In the genomic region with DNA sequence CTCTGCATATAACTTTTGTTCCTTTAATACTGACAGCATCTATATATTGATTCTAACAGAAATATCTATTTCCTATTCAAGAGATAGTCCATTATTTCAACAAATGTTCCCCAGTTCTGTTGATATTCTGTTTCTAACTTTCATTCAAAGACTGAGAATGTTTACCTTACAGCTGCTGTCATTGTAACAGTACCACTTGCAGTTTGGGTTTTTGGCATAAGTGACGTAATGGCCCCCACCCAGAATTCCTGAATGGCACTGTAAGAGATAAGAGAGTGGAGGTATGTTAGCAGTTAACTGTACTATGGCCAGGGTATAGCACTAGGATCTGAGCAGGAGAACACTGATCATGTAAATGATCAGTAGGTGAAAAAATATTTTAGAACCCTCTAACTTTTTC, we compare ENCODE assay signal across 10 cellular contexts. TPM values are rescaled to one million over a fixed set of nuclear protein-coding genes. Genes with fewer than 3 reads are reported as not detected.
DNase-seq lines count a peak whose midpoint lies in the region; ATAC-seq, FAIRE-seq and TF ChIP-seq lines count a peak whose summit lies in the region.
"Not testable (repeated sequence)": the region's sequence is repeated elsewhere in the genome, so short reads cannot be mapped to it uniquely, and the experiment has no call there.
"Had no signal": no experiment of that assay in that cellular context is flagged by ENCODE, and none has a peak within 500 bp of the region (broad histone marks: within the 10 kb centered on the region; RNA-seq: fewer than 3 reads in every experiment).

No MANE protein-coding gene starts in this region.

- DNase-seq in GM23338 (ENCODE audit: low spot score); activated T-cell treated with anti-CD3 and anti-CD28 coated beads, Interleukin-2, amount 50 U/mL, for 24 hours; GM12878 (ENCODE audit: low read depth, low spot score); nephron progenitor cell: not testable (repeated sequence)

- not testable (repeated sequence) for H3K4me2 ChIP-seq in GM23338; GM12878 (ENCODE audit: control insufficient read depth, insufficient read depth)

- 100% methylated on average over 1 of the region's 1 CpG for WGBS in GM12878 (ENCODE audit: insufficient coverage, insufficient replicate concordance, low lambda C conversion rate, missing lambda C conversion rate)

- not testable (repeated sequence) for TF ChIP-seq RAD21 in GM12878 (IDR thresholded peaks at IDR 0.05; ENCODE audit: insufficient read depth, low read depth, low read length)

- H3K4me1 Mint-ChIP-seq in GM23338; activated T-cell treated with anti-CD3 and anti-CD28 coated beads, Interleukin-2, amount 50 U/mL, for 24 hours (ENCODE audit: low read depth); nephron progenitor cell: not testable (repeated sequence)

- H4K20me1 ChIP-seq in GM23338 (replicated peaks; ENCODE audit: insufficient read depth); GM12878 (ENCODE audit: control insufficient read depth, insufficient read depth): not testable (repeated sequence)

- RAD21 ChIA-PET in GM12878 (lab: Charles Lee; ENCODE audit: unreplicated experiment) = not testable (repeated sequence)

- SMC1A ChIA-PET in GM12878 (lab: Charles Lee; ENCODE audit: uncharacterized antibody, unreplicated experiment) = not testable (repeated sequence)

- TF ChIP-seq EP300 in GM12878 (IDR thresholded peaks at IDR 0.05; ENCODE audit: borderline replicate concordance in 1 of 2, control insufficient read depth in 1 of 2, low read depth in 2 of 2, low read length in 2 of 2) = not testable (repeated sequence)

- CTCF ChIA-PET in GM12878 (lab: Yijun Ruan, JAX) = interaction anchor here (0.8 to 0.9 kb wide), 2 partner anchors 18 to 37 kb away, joined by 3 to 4 read pairs; no protein-coding TSS in a partner anchor

- in situ Hi-C loops in GM12878 (cut with MboI) = not testable (repeated sequence)

- not testable (repeated sequence) for H3K27ac ChIP-seq in GM23338 (ENCODE audit: low read depth); GM12878 (ENCODE audit: control insufficient read depth, insufficient read depth)

- not testable (repeated sequence) for H3K27me3 Mint-ChIP-seq in GM23338 (ENCODE audit: insufficient read depth, low read depth, poor library complexity); activated T-cell treated with anti-CD3 and anti-CD28 coated beads, Interleukin-2, amount 50 U/mL, for 24 hours; nephron progenitor cell (ENCODE audit: low read depth, poor library complexity)

- H3K4me1 ChIP-seq in GM23338 (ENCODE audit: insufficient read depth); GM12878 (ENCODE audit: control insufficient read depth, insufficient read depth, low read length): not testable (repeated sequence)

- H3K36me3 Mint-ChIP-seq in GM23338 (ENCODE audit: low read depth) (peaks cover 61% of the 10 kb centered on the region), nephron progenitor cell (ENCODE audit: low read depth) (peaks cover 49% of the 10 kb centered on the region)
- H3K36me3 Mint-ChIP-seq in activated T-cell treated with anti-CD3 and anti-CD28 coated beads, Interleukin-2, amount 50 U/mL, for 24 hours (ENCODE audit: low read depth) = peaks cover 69% of the 10 kb centered on the region

- peaks cover 46% of the 10 kb centered on the region for H3K36me3 ChIP-seq in GM23338 (ENCODE audit: insufficient read depth)
- not testable (repeated sequence) for H3K36me3 ChIP-seq in GM12878 (ENCODE audit: control insufficient read depth in 2 of 2, insufficient read depth in 2 of 2, low read length in 1 of 2)

- FAIRE-seq in GM12878 (lab: Jason Lieb, UNC) = not testable (repeated sequence)

- H3K9me3 ChIP-seq in GM12878 (replicated peaks; ENCODE audit: control insufficient read depth, insufficient read depth, low read length) = not testable (repeated sequence)

- not testable (repeated sequence) for H3K27me3 ChIP-seq in GM23338 (ENCODE audit: insufficient read depth); GM12878 (replicated peaks in 1 of 2; ENCODE audit: control insufficient read depth in 2 of 2, insufficient read depth in 2 of 2, low read length in 1 of 2)

- not testable (repeated sequence) for H3F3A ChIP-seq in GM23338 (replicated peaks; ENCODE audit: low read depth)

- not testable (repeated sequence) for H3K9ac ChIP-seq in GM12878 (ENCODE audit: control insufficient read depth, insufficient read depth, low read length)

- BruUV-seq in GM12878 (replicated peaks; lab: Mats Ljungman, UMichigan) = not testable (repeated sequence)

- not testable (repeated sequence) for TF ChIP-seq POLR2A in GM12878 (IDR thresholded peaks at IDR 0.05; ENCODE audit: low read depth, low read length)

- POLR2A ChIA-PET in GM12878 (lab: Charles Lee) = interaction anchor here (0.6 kb wide), 1 partner anchor 1207 kb away, joined by 3 read pairs; no protein-coding TSS in a partner anchor

- not testable (repeated sequence) for TF ChIP-seq CTCF in GM23338 (conservative IDR thresholded peaks at IDR 0.05; ENCODE audit: low read depth in 2 of 2); GM12878 (IDR thresholded peaks at IDR 0.05 in 2 of 3, conservative IDR thresholded peaks at IDR 0.05 in 1 of 3; ENCODE audit: control insufficient read depth in 2 of 3, extremely low read depth in 1 of 3, insufficient read depth in 1 of 3, low read depth in 3 of 3, low read length in 3 of 3); nephron progenitor cell (IDR thresholded peaks at IDR 0.05)

- H3K27ac Mint-ChIP-seq in GM23338 (peak overlapping the region; percentile 18; the same call in 1 of the 2 replicates), nephron progenitor cell (peak overlapping the region; percentile 14)
- peak overlapping the region; percentile 44 for H3K27ac Mint-ChIP-seq in activated T-cell treated with anti-CD3 and anti-CD28 coated beads, Interleukin-2, amount 50 U/mL, for 24 hours

- ATAC-seq in GM23338, GM12878: not testable (repeated sequence)

- not testable (repeated sequence) for H3K4me3 ChIP-seq in GM23338, GM12878

- not testable (repeated sequence) for H3K9me3 Mint-ChIP-seq in GM23338; activated T-cell treated with anti-CD3 and anti-CD28 coated beads, Interleukin-2, amount 50 U/mL, for 24 hours; nephron progenitor cell

- not testable (repeated sequence) for H2AFZ ChIP-seq in GM23338; GM12878 (ENCODE audit: control insufficient read depth, low read depth, low read length)

- not testable (repeated sequence) for H3K79me2 ChIP-seq in GM23338 (replicated peaks; ENCODE audit: insufficient read depth); GM12878 (ENCODE audit: control insufficient read depth, insufficient read depth, low read length)

- not testable (repeated sequence) for H3K4me3 Mint-ChIP-seq in GM23338; activated T-cell treated with anti-CD3 and anti-CD28 coated beads, Interleukin-2, amount 50 U/mL, for 24 hours; nephron progenitor cell

- not testable (repeated sequence) for H3K9me2 ChIP-seq in GM23338 (ENCODE audit: insufficient read depth)

- intact Hi-C loops in GM12878 (cut with micrococcal nuclease; ENCODE audit: unreplicated experiment) = not testable (repeated sequence)

TF ChIP-seq in GM12878, 131 proteins besides CTCF, POLR2A, EP300 and RAD21:
- peak; percentile 72; the same call in 1 of the 2 replicates for TF ChIP-seq NFXL1 (IDR thresholded peaks at IDR 0.05; ENCODE audit: borderline replicate concordance)
- TF ChIP-seq ETV6 (conservative IDR thresholded peaks at IDR 0.05 in 1 of 2, IDR thresholded peaks at IDR 0.05 in 1 of 2; ENCODE audit: borderline replicate concordance in 1 of 2, low read depth in 1 of 2) = peak in 1 of 2 experiments; percentile 70; a peak in 1 of 4 replicates

RNA-seq across cellular contexts. Expression of a gene that starts 30.6 kb away (rescaled TPM):
- 4.9 and 8.2 TPM in 2 replicates for total RNA-seq in GM23338 (2014; rRNA removed; shearing (Covaris generic))
- polyA plus RNA-seq in GM23338 (2016; fragmentation: Nextera tagmentation; extraction: Ambion mirVana) (7.6 and 9.4 TPM in 2 replicates), GM12878 (2011; rRNA removed) (0.20 and 0.31 TPM in 2 replicates), GM12878 (2014; fragmentation: Illumina TruSeq; extraction: Trizol) (0.13 TPM in 1 of 2 replicates, not detected in the other), GM12878 (2014; fragmentation: Nextera tagmentation; extraction: Ambion mirVana) (not detected), GM12878 (2014; rRNA removed) (not detected in 2 replicates), GM12878 (2016; fragmentation: Nextera tagmentation; extraction: Ambion mirVana) (not detected)
- not detected in 2 replicates for total RNA-seq in GM12878 (2013; cell fraction: nucleolus; rRNA removed)
- total RNA-seq in GM12878 (2014; rRNA removed) (not detected in 2 replicates), GM12878 (2014; rRNA removed; fragmentation: Illumina TruSeq; extraction: Trizol) (not detected in 2 replicates), GM12878 (2021) (not detected in 2 replicates)
- polyA plus RNA-seq in GM12878 (2011; ENCODE audit: low read depth) = not detected
- polyA plus RNA-seq in GM12878 (2011; cell fraction: cytosol; rRNA removed) = 0.32 and 0.43 TPM in 2 replicates
- polyA plus RNA-seq in GM12878 (2011; cell fraction: nucleus; rRNA removed) = 0.19 and 0.57 TPM in 2 replicates
- not detected in 2 replicates for polyA plus RNA-seq in GM12878 (2012)
- polyA minus RNA-seq in GM12878 (2011; rRNA and poly(A)+ RNA removed) = not detected in 2 replicates
- polyA minus RNA-seq in GM12878 (2011; cell fraction: cytosol; rRNA and poly(A)+ RNA removed) = not detected in 2 replicates
- not detected in 2 replicates for polyA minus RNA-seq in GM12878 (2011; cell fraction: nucleus; rRNA and poly(A)+ RNA removed)
- total RNA-seq: A673; CD4-positive, alpha-beta memory T cell; CD4-positive, CD25-positive, alpha-beta regulatory T cell; CD8-positive, alpha-beta memory T cell had no signal
- polyA plus RNA-seq: AG04450; CD14-positive monocyte; CD4-positive, alpha-beta memory T cell; CD4-positive, CD25-positive, alpha-beta regulatory T cell; CD8-positive, alpha-beta memory T cell had no signal
